Comparison of ENCODE assay signal across 14 cellular contexts in genomic region chr16:1082266-1082951, GRCh38. TPM values are rescaled to one million over a fixed set of nuclear protein-coding genes. Genes with fewer than 3 reads are reported as not detected.
DNase-seq lines count a peak whose midpoint lies in the region; ATAC-seq and TF ChIP-seq lines count a peak whose summit lies in the region.
"Had no signal": no experiment of that assay in that cellular context is flagged by ENCODE, and none has a peak within 500 bp of the region (broad histone marks: within the 10 kb centered on the region; RNA-seq: fewer than 3 reads in every experiment).

No MANE protein-coding gene starts in this region.

- H3K4me1 Mint-ChIP-seq in activated CD8-positive, alpha-beta T cell treated with anti-CD3 and anti-CD28 coated beads, Interleukin-2, amount 10 ng/mL, durations not matched to agents 7 days and 5 days (ENCODE audit: low read depth): no peaks in the 10 kb centered on the region

- no peak overlapping the region for H3K4me2 ChIP-seq in smooth muscle cell

- H3K4me3 Mint-ChIP-seq in activated CD8-positive, alpha-beta T cell treated with anti-CD3 and anti-CD28 coated beads, Interleukin-2, amount 10 ng/mL, durations not matched to agents 7 days and 5 days: no peak overlapping the region
- H3K4me3 Mint-ChIP-seq: CD4-positive, alpha-beta T cell; nephron had no signal

- H3K9me3 ChIP-seq in smooth muscle cell (replicated peaks; ENCODE audit: low read depth): no peaks in the 10 kb centered on the region

- no peak overlapping the region for H3K9ac ChIP-seq in smooth muscle cell (ENCODE audit: low read depth)

- CTCF ChIA-PET in activated CD8-positive, alpha-beta T cell treated with anti-CD3 and anti-CD28 coated beads, Interleukin-2, amount 10 ng/mL, durations not matched to agents 7 days and 5 days (lab: Charles Lee): no interaction called here

- H4K20me1 ChIP-seq in smooth muscle cell (ENCODE audit: low read depth): no peaks in the 10 kb centered on the region

- no peak for TF ChIP-seq CTCF in fibroblast of pulmonary artery (IDR thresholded peaks at IDR 0.05; ENCODE audit: low read length, missing control alignments)
- TF ChIP-seq CTCF in smooth muscle cell (IDR thresholded peaks at IDR 0.05; ENCODE audit: borderline replicate concordance, insufficient read depth, poor library complexity, severe bottlenecking): no peak

- H3K9me3 Mint-ChIP-seq in activated CD8-positive, alpha-beta T cell treated with anti-CD3 and anti-CD28 coated beads, Interleukin-2, amount 10 ng/mL, durations not matched to agents 7 days and 5 days (ENCODE audit: insufficient read depth): peaks cover 3% of the 10 kb centered on the region

- no peaks in the 10 kb centered on the region for H3K36me3 Mint-ChIP-seq in activated CD8-positive, alpha-beta T cell treated with anti-CD3 and anti-CD28 coated beads, Interleukin-2, amount 10 ng/mL, durations not matched to agents 7 days and 5 days (ENCODE audit: low read depth)

- POLR2A ChIA-PET in activated CD8-positive, alpha-beta T cell treated with anti-CD3 and anti-CD28 coated beads, Interleukin-2, amount 10 ng/mL, durations not matched to agents 7 days and 5 days (lab: Charles Lee): no interaction called here

- no peaks in the 10 kb centered on the region for H3K27me3 Mint-ChIP-seq in activated CD8-positive, alpha-beta T cell treated with anti-CD3 and anti-CD28 coated beads, Interleukin-2, amount 10 ng/mL, durations not matched to agents 7 days and 5 days (ENCODE audit: low read depth)

- H3K79me2 ChIP-seq in smooth muscle cell (ENCODE audit: low read depth): no peaks in the 10 kb centered on the region

- no peak for ATAC-seq in HG03432 (IDR thresholded peaks at IDR 0.05; ENCODE audit: unreplicated experiment)
- no peak for ATAC-seq in GM19452 (IDR thresholded peaks at IDR 0.05; ENCODE audit: unreplicated experiment)
- no peak for ATAC-seq in activated CD8-positive, alpha-beta T cell treated with anti-CD3 and anti-CD28 coated beads, Interleukin-2, amount 10 ng/mL, durations not matched to agents 7 days and 5 days

- no peak overlapping the region for H2AFZ ChIP-seq in smooth muscle cell (ENCODE audit: low read depth)

- H3F3A ChIP-seq in smooth muscle cell (ENCODE audit: low read depth): no peaks in the 10 kb centered on the region

- WGBS in smooth muscle cell (ENCODE audit: low lambda C conversion rate): 53% methylated on average over 21 of the region's 21 CpGs

- H3K27ac ChIP-seq in smooth muscle cell (ENCODE audit: low read depth): no peak overlapping the region

- no peaks in the 10 kb centered on the region for H3K27me3 ChIP-seq in smooth muscle cell (ENCODE audit: low read depth)

- H3K4me3 ChIP-seq in fibroblast of pulmonary artery (replicated peaks; ENCODE audit: low read depth, low read length): no peak overlapping the region
- H3K4me3 ChIP-seq in smooth muscle cell: no peak overlapping the region

- H3K36me3 ChIP-seq in smooth muscle cell (ENCODE audit: low read depth): no peaks in the 10 kb centered on the region

- H3K27ac Mint-ChIP-seq in activated CD8-positive, alpha-beta T cell treated with anti-CD3 and anti-CD28 coated beads, Interleukin-2, amount 10 ng/mL, durations not matched to agents 7 days and 5 days: no peak overlapping the region
- H3K27ac Mint-ChIP-seq: CD4-positive, alpha-beta T cell; nephron had no signal

- H3K4me1 ChIP-seq in smooth muscle cell (ENCODE audit: low read depth): peaks cover 5% of the 10 kb centered on the region

- DNase-seq in HK-2 (ENCODE audit: unreplicated experiment) (peak; percentile 75), SW480 (ENCODE audit: low spot score) (peak; percentile 79), fibroblast of pulmonary artery (ENCODE audit: low read depth) (peak; percentile 39), smooth muscle cell (lab: John Stamatoyannopoulos, UW; ENCODE audit: unreplicated experiment) (peak; percentile 17)
- DNase-seq in activated CD8-positive, alpha-beta T cell treated with anti-CD3 and anti-CD28 coated beads, Interleukin-2, amount 10 ng/mL, durations not matched to agents 7 days and 5 days: no peak
- DNase-seq in activated CD8-positive, alpha-beta memory T cell treated with anti-CD3 and anti-CD28 coated beads, Interleukin-2, amount 50 U/mL, for 48 hours: no peak
- DNase-seq: CD4-positive, alpha-beta T cell; NCI-H1436; NCI-H748 treated with DMSO at 0.1 percent for 48 hours had no signal

RNA-seq across cellular contexts. Expression of gene SSTR5, which starts 9.9 kb away (rescaled TPM):
- total RNA-seq in smooth muscle cell: not detected in 2 replicates
- polyA plus RNA-seq in smooth muscle cell: not detected in 2 replicates
- not detected for total RNA-seq in activated CD8-positive, alpha-beta T cell treated with anti-CD3 and anti-CD28 coated beads, Interleukin-2, amount 10 ng/mL, durations not matched to agents 7 days and 5 days
- total RNA-seq: CD4-positive, alpha-beta T cell; skeletal muscle tissue; temporal lobe had no signal

RNA-seq across cellular contexts. Expression of gene C1QTNF8, which starts 13.6 kb away (rescaled TPM):
- total RNA-seq in smooth muscle cell: not detected in 2 replicates
- polyA plus RNA-seq in smooth muscle cell: not detected in 2 replicates
- total RNA-seq in activated CD8-positive, alpha-beta T cell treated with anti-CD3 and anti-CD28 coated beads, Interleukin-2, amount 10 ng/mL, durations not matched to agents 7 days and 5 days: not detected
- total RNA-seq: CD4-positive, alpha-beta T cell; skeletal muscle tissue had no signal

Comparison
In these comparisons a context has a peak if more than half of its experiments do, and no peak if none do; other contexts are left out.
1. DNase-seq: peak in HK-2 (single experiment), SW480 (single experiment), fibroblast of pulmonary artery (single experiment) and smooth muscle cell (single experiment); none in activated CD8-positive, alpha-beta T cell treated with anti-CD3 and anti-CD28 coated beads, Interleukin-2, amount 10 ng/mL, durations not matched to agents 7 days and 5 days (single experiment) and activated CD8-positive, alpha-beta memory T cell treated with anti-CD3 and anti-CD28 coated beads, Interleukin-2, amount 50 U/mL, for 48 hours (single experiment).